In genomic region chr6:135875446-135875845, GRCh38 we compare ENCODE assay signal across 1 cellular context.
TF ChIP-seq lines count a peak whose summit lies in the region.

No MANE protein-coding gene starts in this region.

TF ChIP-seq in A549, 52 proteins besides CTCF, POLR2A, EP300 and RAD21 (continued from another document):
- TF ChIP-seq HES2 (IDR thresholded peaks at IDR 0.05) (no peak), POLR2AphosphoS2 (conservative IDR thresholded peaks at IDR 0.05; ENCODE audit: low read length) (no peak), MYC (IDR thresholded peaks at IDR 0.05; ENCODE audit: borderline replicate concordance, low read length) (no peak), FOSB (CRISPR knock-in tag; IDR thresholded peaks at IDR 0.05) (no peak), JUNB (IDR thresholded peaks at IDR 0.05) (no peak), KDM5A (IDR thresholded peaks at IDR 0.05) (no peak), MAZ (IDR thresholded peaks at IDR 0.05; ENCODE audit: borderline replicate concordance, low read depth, low read length) (no peak)
